21 cellular contexts compared by ENCODE assay signal in genomic region chr2:237148624-237149023, GRCh38.
DNase-seq lines count a peak whose midpoint lies in the region; ATAC-seq and TF ChIP-seq lines count a peak whose summit lies in the region.
"Had no signal": no experiment of that assay in that cellular context is flagged by ENCODE, and none has a peak within 500 bp of the region (broad histone marks: within the 10 kb centered on the region; RNA-seq: fewer than 3 reads in every experiment).

No MANE protein-coding gene starts in this region.

- no peak for ATAC-seq in GM21528 (IDR thresholded peaks at IDR 0.05; ENCODE audit: low FRiP score, unreplicated experiment)
- no peak for ATAC-seq in GM19035 (IDR thresholded peaks at IDR 0.05; ENCODE audit: unreplicated experiment)
- ATAC-seq: PC-3 had no signal

- intact Hi-C loops in activated CD4-positive, alpha-beta T cell treated with anti-CD3 and anti-CD28 coated beads, Interleukin-2, amount 10 ng/mL, durations not matched to agents 24 days and 14 days (cut with micrococcal nuclease), result loop anchor here (1.0 kb wide), 3 partner anchors 280 to 328 kb away; no protein-coding TSS in a partner anchor

- H3K4me3 Mint-ChIP-seq in activated CD4-positive, alpha-beta T cell treated with anti-CD3 and anti-CD28 coated beads, Interleukin-2, amount 10 ng/mL, durations not matched to agents 24 days and 14 days, result no peak overlapping the region

- H3K36me3 Mint-ChIP-seq in activated CD4-positive, alpha-beta T cell treated with anti-CD3 and anti-CD28 coated beads, Interleukin-2, amount 10 ng/mL, durations not matched to agents 24 days and 14 days (ENCODE audit: low read depth), result peaks cover 4% of the 10 kb centered on the region

- H3K4me2 ChIP-seq in BLaER1, result peak overlapping the region; percentile 56
- no peak overlapping the region for H3K4me2 ChIP-seq in smooth muscle cell
- H3K4me2 ChIP-seq in osteoblast (ENCODE audit: insufficient read depth, low read length), result no peak overlapping the region
- H3K4me2 ChIP-seq: SK-N-SH had no signal

- no peaks in the 10 kb centered on the region for H4K20me1 ChIP-seq in BLaER1
- no peaks in the 10 kb centered on the region for H4K20me1 ChIP-seq in smooth muscle cell (ENCODE audit: low read depth)
- no peaks in the 10 kb centered on the region for H4K20me1 ChIP-seq in osteoblast (ENCODE audit: insufficient read depth, low read length)

- peaks cover 16% of the 10 kb centered on the region for H3K4me1 Mint-ChIP-seq in activated CD4-positive, alpha-beta T cell treated with anti-CD3 and anti-CD28 coated beads, Interleukin-2, amount 10 ng/mL, durations not matched to agents 24 days and 14 days

- H3K27me3 ChIP-seq in BLaER1 (no peaks in the 10 kb centered on the region), smooth muscle cell (ENCODE audit: low read depth) (no peaks in the 10 kb centered on the region), osteoblast (ENCODE audit: insufficient read depth, low read length) (no peaks in the 10 kb centered on the region)

- 94% methylated on average over 4 of the region's 4 CpGs for WGBS in smooth muscle cell (ENCODE audit: low lambda C conversion rate)

- H3K36me3 ChIP-seq in BLaER1 (no peaks in the 10 kb centered on the region), smooth muscle cell (ENCODE audit: low read depth) (peaks cover 3% of the 10 kb centered on the region), osteoblast (ENCODE audit: insufficient read depth, low read length) (no peaks in the 10 kb centered on the region)
- H3K36me3 ChIP-seq: HAP-1 had no signal

- peaks cover 20% of the 10 kb centered on the region for H3K4me1 ChIP-seq in BLaER1
- no peaks in the 10 kb centered on the region for H3K4me1 ChIP-seq in smooth muscle cell (ENCODE audit: low read depth)
- peaks cover 22% of the 10 kb centered on the region for H3K4me1 ChIP-seq in osteoblast (ENCODE audit: insufficient read depth, low read length)
- H3K4me1 ChIP-seq: HAP-1 had no signal

- peaks cover 13% of the 10 kb centered on the region for H3F3A ChIP-seq in smooth muscle cell (ENCODE audit: low read depth)

- H3K9me3 Mint-ChIP-seq in activated CD4-positive, alpha-beta T cell treated with anti-CD3 and anti-CD28 coated beads, Interleukin-2, amount 10 ng/mL, durations not matched to agents 24 days and 14 days, result peaks cover 14% of the 10 kb centered on the region

- peaks cover 3% of the 10 kb centered on the region for H3K79me2 ChIP-seq in smooth muscle cell (ENCODE audit: low read depth)
- no peaks in the 10 kb centered on the region for H3K79me2 ChIP-seq in osteoblast (ENCODE audit: insufficient read depth, low read length)

- no peak for DNase-seq in activated CD4-positive, alpha-beta T cell treated with anti-CD3 and anti-CD28 coated beads, Interleukin-2, amount 10 ng/mL, durations not matched to agents 24 days and 14 days
- no peak for DNase-seq in activated CD4-positive, alpha-beta T cell treated with anti-CD3 and anti-CD28 coated beads, Interleukin-2, amount 50 U/mL, for 4 hours
- DNase-seq in smooth muscle cell (lab: John Stamatoyannopoulos, UW; ENCODE audit: unreplicated experiment) (no peak), osteoblast (ENCODE audit: insufficient read length, low spot score, missing footprints) (no peak)
- DNase-seq: 8988T, DMS79, KBM-7, NCI-H1092, NCI-H1436, NCI-H187 treated with DMSO at 0.1 percent for 48 hours, NCI-H2107, NCI-H446 treated with DMSO at 0.1 percent for 48 hours, NCI-H526 treated with DMSO at 0.1 percent for 48 hours, PC-3, SHP77, SK-N-SH had no signal

- peaks cover 22% of the 10 kb centered on the region for H3K9me3 ChIP-seq in BLaER1
- peaks cover 11% of the 10 kb centered on the region for H3K9me3 ChIP-seq in smooth muscle cell (replicated peaks; ENCODE audit: low read depth)
- peaks cover 14% of the 10 kb centered on the region for H3K9me3 ChIP-seq in osteoblast (ENCODE audit: low read depth, low read length)

- H3K27ac Mint-ChIP-seq in activated CD4-positive, alpha-beta T cell treated with anti-CD3 and anti-CD28 coated beads, Interleukin-2, amount 10 ng/mL, durations not matched to agents 24 days and 14 days, result peak overlapping the region; percentile 62

- H3K27me3 Mint-ChIP-seq in activated CD4-positive, alpha-beta T cell treated with anti-CD3 and anti-CD28 coated beads, Interleukin-2, amount 10 ng/mL, durations not matched to agents 24 days and 14 days, result peaks cover 1% of the 10 kb centered on the region

- TF ChIP-seq CTCF in smooth muscle cell (IDR thresholded peaks at IDR 0.05; ENCODE audit: borderline replicate concordance, insufficient read depth, poor library complexity, severe bottlenecking), result no peak
- TF ChIP-seq CTCF in osteoblast (IDR thresholded peaks at IDR 0.05; ENCODE audit: extremely low read depth, low read depth, low read length), result no peak

- no peak overlapping the region for H3K27ac ChIP-seq in BLaER1
- H3K27ac ChIP-seq in angular gyrus (ENCODE audit: low read depth, low read length), result peak overlapping the region; percentile 22
- peak overlapping the region; percentile 35 for H3K27ac ChIP-seq in smooth muscle cell (ENCODE audit: low read depth)
- no peak overlapping the region for H3K27ac ChIP-seq in osteoblast (ENCODE audit: low read depth, low read length)

- H3K4me3 ChIP-seq in BLaER1, result no peak overlapping the region
- no peak overlapping the region for H3K4me3 ChIP-seq in smooth muscle cell
- H3K4me3 ChIP-seq in osteoblast (ENCODE audit: insufficient read depth, low read length), result no peak overlapping the region
- H3K4me3 ChIP-seq: HAP-1 had no signal

- H3K9ac ChIP-seq in BLaER1, result no peak overlapping the region
- no peak overlapping the region for H3K9ac ChIP-seq in smooth muscle cell (ENCODE audit: low read depth)
- H3K9ac ChIP-seq: SK-N-SH had no signal

- H2AFZ ChIP-seq in smooth muscle cell (ENCODE audit: low read depth) (no peak overlapping the region), osteoblast (ENCODE audit: low read length) (no peak overlapping the region)

Comparison
In these comparisons a context has a peak if more than half of its experiments do, and no peak if none do; other contexts are left out.
1. H3K27ac ChIP-seq: peak in angular gyrus (single experiment) and smooth muscle cell (single experiment); none in BLaER1 (single experiment) and osteoblast (single experiment).